In the genomic region with DNA sequence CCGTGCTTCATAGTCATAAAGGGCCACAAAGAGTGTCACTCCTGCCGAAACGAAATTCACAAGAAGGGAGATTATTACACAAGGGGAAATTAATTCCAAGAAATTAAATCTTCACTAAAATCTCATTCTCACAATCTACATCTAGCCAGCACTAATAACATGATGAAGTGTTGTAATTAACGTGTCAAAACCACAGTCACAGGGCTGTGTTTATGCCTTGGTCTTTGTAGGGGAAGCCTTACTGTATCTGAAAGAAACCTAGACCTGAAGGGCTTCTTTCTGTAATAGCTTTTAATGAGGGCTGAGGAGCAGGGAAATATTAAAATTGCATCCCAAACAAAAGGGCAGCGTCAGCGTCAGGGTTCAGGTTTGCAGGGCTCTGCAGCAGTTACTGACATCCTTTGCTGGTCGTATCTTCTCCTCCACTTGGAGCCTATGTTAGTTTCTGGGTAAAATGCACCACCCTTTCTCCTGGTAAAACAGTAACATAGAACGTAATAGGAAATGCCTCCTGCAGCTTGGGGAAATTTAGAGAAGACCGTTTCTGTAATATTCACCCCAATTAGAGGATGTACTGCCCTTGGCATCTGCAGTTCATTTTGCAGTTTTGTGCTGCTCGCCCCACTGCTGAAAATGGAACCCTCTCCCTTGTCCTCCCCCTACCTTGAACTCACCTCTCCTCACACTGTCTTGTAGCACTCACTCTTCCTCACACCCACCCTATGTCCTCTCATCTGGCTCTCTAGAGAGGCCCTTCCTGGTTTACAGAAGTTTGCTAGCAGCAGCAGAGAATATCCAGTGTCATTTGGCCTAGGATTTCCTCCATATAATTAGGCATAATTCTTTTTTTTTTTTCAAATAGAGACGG, we compare ENCODE assay signal across 14 cellular contexts.
A peak's percentile ranks its signal among the peaks of the same experiment; 100 is the strongest.
DNase-seq lines count a peak whose midpoint lies in the region; ATAC-seq and TF ChIP-seq lines count a peak whose summit lies in the region.
"Had no signal": no experiment of that assay in that cellular context is flagged by ENCODE, and none has a peak within 500 bp of the region (broad histone marks: within the 10 kb centered on the region; RNA-seq: fewer than 3 reads in every experiment).

No MANE protein-coding gene starts in this region.

- H4K20me1 ChIP-seq in GM23338 (replicated peaks; ENCODE audit: insufficient read depth), result peaks cover 3% of the 10 kb centered on the region; the same call in 1 of the 2 replicates
- H4K20me1 ChIP-seq in osteoblast (ENCODE audit: insufficient read depth, low read length), result no peaks in the 10 kb centered on the region

- no peaks in the 10 kb centered on the region for H3K9me2 ChIP-seq in GM23338 (ENCODE audit: insufficient read depth)

- H3K27me3 Mint-ChIP-seq in CD4-positive, alpha-beta T cell, result no peaks in the 10 kb centered on the region
- peaks cover 2% of the 10 kb centered on the region for H3K27me3 Mint-ChIP-seq in GM23338 (ENCODE audit: insufficient read depth, low read depth, poor library complexity)
- no peaks in the 10 kb centered on the region for H3K27me3 Mint-ChIP-seq in naive thymus-derived CD8-positive, alpha-beta T cell

- no peak overlapping the region for H3K4me3 ChIP-seq in GM23338
- no peak overlapping the region for H3K4me3 ChIP-seq in osteoblast (ENCODE audit: insufficient read depth, low read length)
- H3K4me3 ChIP-seq: thyroid gland had no signal

- H3F3A ChIP-seq in GM23338 (replicated peaks; ENCODE audit: low read depth), result no peaks in the 10 kb centered on the region

- H2AFZ ChIP-seq in GM23338 (no peak overlapping the region), osteoblast (ENCODE audit: low read length) (no peak overlapping the region)
- H2AFZ ChIP-seq: parathyroid adenoma had no signal

- peak overlapping the region; percentile 24 for H3K27ac ChIP-seq in CD4-positive, alpha-beta T cell (ENCODE audit: low read depth, low read length)
- H3K27ac ChIP-seq in GM23338 (ENCODE audit: low read depth) (no peak overlapping the region), osteoblast (ENCODE audit: low read depth, low read length) (no peak overlapping the region)
- H3K27ac ChIP-seq: epithelial cell of prostate, parathyroid adenoma, thyroid gland had no signal

- TF ChIP-seq CTCF in CD4-positive, alpha-beta T cell (IDR thresholded peaks at IDR 0.05), result no peak
- TF ChIP-seq CTCF in GM23338 (conservative IDR thresholded peaks at IDR 0.05; ENCODE audit: low read depth in 2 of 2) (no peak), osteoblast (IDR thresholded peaks at IDR 0.05; ENCODE audit: extremely low read depth, low read depth, low read length) (no peak)

- ATAC-seq in CD4-positive, alpha-beta T cell (ENCODE audit: poor library complexity), result no peak
- no peak for ATAC-seq in GM23338
- no peak for ATAC-seq in activated naive CD4-positive, alpha-beta T cell treated with anti-CD3 and anti-CD28 coated beads, Interleukin-2, amount 50 U/mL, for 72 hours
- no peak for ATAC-seq in naive thymus-derived CD8-positive, alpha-beta T cell
- ATAC-seq in GM18519 (IDR thresholded peaks at IDR 0.05; ENCODE audit: low FRiP score, unreplicated experiment), result no peak
- ATAC-seq in GM21576 (IDR thresholded peaks at IDR 0.05; ENCODE audit: unreplicated experiment), result no peak
- ATAC-seq: left lobe of liver had no signal

- peak overlapping the region; percentile 47 for H3K4me3 Mint-ChIP-seq in CD4-positive, alpha-beta T cell
- no peak overlapping the region for H3K4me3 Mint-ChIP-seq in GM23338
- H3K4me3 Mint-ChIP-seq in naive thymus-derived CD8-positive, alpha-beta T cell, result peak overlapping the region in 9 of 10 donors; percentile 28 to 70 (median 43)

- H3K79me2 ChIP-seq in GM23338 (replicated peaks; ENCODE audit: insufficient read depth), result 0 out of 2 replicates have a peak, but pooled peaks cover under 1% of the 10 kb centered on the region
- H3K79me2 ChIP-seq in osteoblast (ENCODE audit: insufficient read depth, low read length), result peaks cover 16% of the 10 kb centered on the region
- H3K79me2 ChIP-seq: parathyroid adenoma had no signal

- H3K4me1 Mint-ChIP-seq in CD4-positive, alpha-beta T cell (ENCODE audit: low read depth), result peaks cover 82% of the 10 kb centered on the region
- peaks cover 30% of the 10 kb centered on the region for H3K4me1 Mint-ChIP-seq in GM23338
- H3K4me1 Mint-ChIP-seq in naive thymus-derived CD8-positive, alpha-beta T cell, result peaks cover 20 to 76% (median 60%) of the 10 kb centered on the region in 4 donors

- peaks cover 98% of the 10 kb centered on the region for H3K36me3 Mint-ChIP-seq in CD4-positive, alpha-beta T cell (ENCODE audit: low read depth)
- H3K36me3 Mint-ChIP-seq in GM23338 (ENCODE audit: low read depth), result peaks cover 35% of the 10 kb centered on the region
- H3K36me3 Mint-ChIP-seq in activated naive CD4-positive, alpha-beta T cell treated with anti-CD3 and anti-CD28 coated beads, Interleukin-2, amount 50 U/mL, for 72 hours, result peaks cover 40 to 70% of the 10 kb centered on the region in 2 donors
- peaks cover 0 to 75% (median 23%) of the 10 kb centered on the region in 3 donors for H3K36me3 Mint-ChIP-seq in naive thymus-derived CD8-positive, alpha-beta T cell

- H3K9me3 ChIP-seq in CD4-positive, alpha-beta T cell (ENCODE audit: control insufficient read depth, low read length), result no peaks in the 10 kb centered on the region
- H3K9me3 ChIP-seq in osteoblast (ENCODE audit: low read depth, low read length), result no peaks in the 10 kb centered on the region
- H3K9me3 ChIP-seq: thyroid gland had no signal

- H3K27me3 ChIP-seq in CD4-positive, alpha-beta T cell (ENCODE audit: control insufficient read depth, insufficient read depth, low read length), result no peaks in the 10 kb centered on the region
- H3K27me3 ChIP-seq in GM23338 (ENCODE audit: insufficient read depth), result no peaks in the 10 kb centered on the region
- no peaks in the 10 kb centered on the region for H3K27me3 ChIP-seq in osteoblast (ENCODE audit: insufficient read depth, low read length)
- H3K27me3 ChIP-seq: thyroid gland had no signal

- H3K36me3 ChIP-seq in GM23338 (ENCODE audit: insufficient read depth), result no peaks in the 10 kb centered on the region; the same call in 1 of the 2 replicates
- peaks cover 49% of the 10 kb centered on the region for H3K36me3 ChIP-seq in osteoblast (ENCODE audit: insufficient read depth, low read length)

- DNase-seq in CD4-positive, alpha-beta T cell, result no peak
- DNase-seq in GM23338 (ENCODE audit: low spot score), result no peak
- no peak for DNase-seq in activated naive CD4-positive, alpha-beta T cell treated with anti-CD3 and anti-CD28 coated beads, Interleukin-2, amount 50 U/mL, for 72 hours (ENCODE audit: low spot score in 2 of 2)
- no peak for DNase-seq in naive thymus-derived CD8-positive, alpha-beta T cell
- DNase-seq in osteoblast (ENCODE audit: insufficient read length, low spot score, missing footprints), result no peak
- DNase-seq: KG1, OCI-M1, SIG-M5 had no signal

- CTCF ChIA-PET in CD4-positive, alpha-beta T cell (lab: Charles Lee), result interaction anchor here (1.2 kb wide), 1 partner anchor 329 kb away, joined by 3 read pairs; no protein-coding TSS in a partner anchor

- intact Hi-C loops in CD4-positive, alpha-beta T cell (cut with DNase I, micrococcal nuclease), result loop anchor here in 1 of 2 experiments (5.0 kb wide), 2 partner anchors 33 to 88 kb away; no protein-coding TSS in a partner anchor

- H3K4me2 ChIP-seq in GM23338, result no peak overlapping the region
- no peak overlapping the region for H3K4me2 ChIP-seq in osteoblast (ENCODE audit: insufficient read depth, low read length)

- peak overlapping the region; percentile 93 for H3K27ac Mint-ChIP-seq in CD4-positive, alpha-beta T cell
- H3K27ac Mint-ChIP-seq in GM23338, result peak overlapping the region; percentile 54
- peak overlapping the region; percentile 86 to 91 for H3K27ac Mint-ChIP-seq in activated naive CD4-positive, alpha-beta T cell treated with anti-CD3 and anti-CD28 coated beads, Interleukin-2, amount 50 U/mL, for 72 hours
- peak overlapping the region; percentile 75 to 97 (median 92) for H3K27ac Mint-ChIP-seq in naive thymus-derived CD8-positive, alpha-beta T cell

- H3K9me3 Mint-ChIP-seq in CD4-positive, alpha-beta T cell, result no peaks in the 10 kb centered on the region
- H3K9me3 Mint-ChIP-seq in GM23338, result no peaks in the 10 kb centered on the region
- no peaks in the 10 kb centered on the region for H3K9me3 Mint-ChIP-seq in activated naive CD4-positive, alpha-beta T cell treated with anti-CD3 and anti-CD28 coated beads, Interleukin-2, amount 50 U/mL, for 72 hours
- no peaks in the 10 kb centered on the region for H3K9me3 Mint-ChIP-seq in naive thymus-derived CD8-positive, alpha-beta T cell

- H3K4me1 ChIP-seq in GM23338 (ENCODE audit: insufficient read depth), result peaks cover 24% of the 10 kb centered on the region
- peaks cover 7% of the 10 kb centered on the region for H3K4me1 ChIP-seq in osteoblast (ENCODE audit: insufficient read depth, low read length)

- POLR2A ChIA-PET in CD4-positive, alpha-beta T cell (lab: Charles Lee), result interaction anchor here (0.8 to 1.4 kb wide), 6 partner anchors 10 to 278 kb away, joined by 3 to 5 read pairs (median 4); no protein-coding TSS in a partner anchor
- POLR2A ChIA-PET in naive thymus-derived CD8-positive, alpha-beta T cell (lab: Charles Lee), result interaction anchor here (0.7 to 1.3 kb wide), 3 partner anchors 10 to 282 kb away, joined by 3 to 4 read pairs (median 3); no protein-coding TSS in a partner anchor

TF ChIP-seq in GM23338, 12 proteins besides CTCF, POLR2A, EP300 and RAD21 (continues in another document):
- no peak for TF ChIP-seq CREB1 (CRISPR knock-in tag; IDR thresholded peaks at IDR 0.05; ENCODE audit: low read depth)
- TF ChIP-seq ZNF331 (CRISPR knock-in tag; IDR thresholded peaks at IDR 0.05; ENCODE audit: low read depth), result no peak
- no peak for TF ChIP-seq JUNB (IDR thresholded peaks at IDR 0.05; ENCODE audit: unreplicated experiment)
- TF ChIP-seq EZH2 (IDR thresholded peaks at IDR 0.05; ENCODE audit: low read depth, unreplicated experiment), result no peak
- TF ChIP-seq, protein P1, sequence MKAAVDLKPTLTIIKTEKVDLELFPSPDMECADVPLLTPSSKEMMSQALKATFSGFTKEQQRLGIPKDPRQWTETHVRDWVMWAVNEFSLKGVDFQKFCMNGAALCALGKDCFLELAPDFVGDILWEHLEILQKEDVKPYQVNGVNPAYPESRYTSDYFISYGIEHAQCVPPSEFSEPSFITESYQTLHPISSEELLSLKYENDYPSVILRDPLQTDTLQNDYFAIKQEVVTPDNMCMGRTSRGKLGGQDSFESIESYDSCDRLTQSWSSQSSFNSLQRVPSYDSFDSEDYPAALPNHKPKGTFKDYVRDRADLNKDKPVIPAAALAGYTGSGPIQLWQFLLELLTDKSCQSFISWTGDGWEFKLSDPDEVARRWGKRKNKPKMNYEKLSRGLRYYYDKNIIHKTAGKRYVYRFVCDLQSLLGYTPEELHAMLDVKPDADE (IDR thresholded peaks at IDR 0.05), result no peak
- no peak for TF ChIP-seq POLR2AphosphoS5 (IDR thresholded peaks at IDR 0.05; ENCODE audit: low read depth)
- TF ChIP-seq ZNF114 (CRISPR knock-in tag; IDR thresholded peaks at IDR 0.05), result no peak
- TF ChIP-seq EZH2phosphoT487 (IDR thresholded peaks at IDR 0.05; ENCODE audit: unreplicated experiment), result no peak
